In the genomic region with DNA sequence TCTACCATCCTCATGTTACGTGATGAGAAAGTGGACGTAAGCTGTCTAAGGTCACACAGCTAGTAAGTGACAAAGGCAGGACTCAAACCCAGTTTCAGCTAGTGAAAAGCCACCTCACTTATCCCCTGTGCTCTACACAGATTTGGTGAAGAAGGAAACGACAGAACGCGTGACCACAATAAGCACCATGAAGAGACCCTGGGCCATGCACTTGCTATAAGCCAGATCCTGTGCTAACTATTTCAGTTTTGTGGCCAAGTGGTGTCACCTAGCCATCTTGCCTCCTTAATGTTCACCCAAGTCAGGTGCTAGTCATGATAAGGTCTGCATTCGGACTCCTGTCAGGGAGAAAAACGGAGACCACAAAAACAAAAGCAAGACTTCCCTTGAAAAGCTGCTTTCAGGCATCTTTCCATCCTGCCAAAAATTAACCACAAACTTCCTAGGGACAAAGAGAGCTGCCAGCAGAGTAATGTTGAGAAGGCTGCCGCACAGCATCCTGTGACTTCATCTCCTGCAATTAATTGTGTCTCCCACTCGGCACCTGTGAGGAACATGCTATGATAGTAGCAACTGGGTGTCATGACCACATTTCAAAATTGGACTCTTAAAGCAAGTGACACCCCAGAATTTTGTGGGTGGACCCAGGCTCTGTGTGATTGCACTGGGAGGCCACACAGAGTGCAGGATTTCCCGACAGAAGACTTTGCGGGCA, we compare ENCODE assay signal across 18 cellular contexts. TPM values are rescaled to one million over a fixed set of nuclear protein-coding genes. Genes with fewer than 3 reads are reported as not detected.
A peak's percentile ranks its signal among the peaks of the same experiment; 100 is the strongest.
DNase-seq lines count a peak whose midpoint lies in the region; ATAC-seq and TF ChIP-seq lines count a peak whose summit lies in the region.
"Had no signal": no experiment of that assay in that cellular context is flagged by ENCODE, and none has a peak within 500 bp of the region (broad histone marks: within the 10 kb centered on the region; RNA-seq: fewer than 3 reads in every experiment).

No MANE protein-coding gene starts in this region.

- no peaks in the 10 kb centered on the region for H4K20me1 ChIP-seq in BLaER1

- H3K27me3 ChIP-seq in BLaER1: no peaks in the 10 kb centered on the region
- H3K27me3 ChIP-seq in effector memory CD4-positive, alpha-beta T cell (replicated peaks; ENCODE audit: control insufficient read depth, insufficient read depth, low read length, poor library complexity, severe bottlenecking): no peaks in the 10 kb centered on the region
- H3K27me3 ChIP-seq: cardiac muscle cell, hepatocyte, Peyer's patch had no signal

- peaks cover 12% of the 10 kb centered on the region for H3K4me1 ChIP-seq in BLaER1
- no peaks in the 10 kb centered on the region for H3K4me1 ChIP-seq in effector memory CD4-positive, alpha-beta T cell (ENCODE audit: control insufficient read depth, insufficient read depth, low read length, poor library complexity, severe bottlenecking)
- H3K4me1 ChIP-seq: Peyer's patch had no signal

- no peak for TF ChIP-seq CTCF in fibroblast of pulmonary artery (IDR thresholded peaks at IDR 0.05; ENCODE audit: low read length, missing control alignments)

- no peaks in the 10 kb centered on the region for H3K9me3 ChIP-seq in BLaER1
- H3K9me3 ChIP-seq in effector memory CD4-positive, alpha-beta T cell (ENCODE audit: control insufficient read depth, low read length): no peaks in the 10 kb centered on the region
- H3K9me3 ChIP-seq: Peyer's patch had no signal

- H3K9ac ChIP-seq in BLaER1: no peak overlapping the region

- H3K27ac ChIP-seq in BLaER1: no peak overlapping the region
- no peak overlapping the region for H3K27ac ChIP-seq in effector memory CD4-positive, alpha-beta T cell (ENCODE audit: insufficient read depth, low read length, poor library complexity, severe bottlenecking)
- H3K27ac ChIP-seq: cardiac muscle cell, hepatocyte had no signal

- intact Hi-C loops in left cardiac atrium (cut with DNase I): no loop called here

- peak overlapping the region; percentile 49 for H3K4me2 ChIP-seq in BLaER1
- H3K4me2 ChIP-seq: hepatocyte had no signal

- no peak for ATAC-seq in left cardiac atrium
- ATAC-seq: left lobe of liver had no signal

- H3K4me3 ChIP-seq in BLaER1 (no peak overlapping the region), fibroblast of pulmonary artery (replicated peaks; ENCODE audit: low read depth, low read length) (no peak overlapping the region)
- H3K4me3 ChIP-seq in effector memory CD4-positive, alpha-beta T cell (ENCODE audit: insufficient read depth, low read depth, low read length, poor library complexity, severe bottlenecking): no peak overlapping the region
- H3K4me3 ChIP-seq: cardiac muscle cell, hepatocyte, Peyer's patch had no signal

- peak; percentile 53 for DNase-seq in GM04503 (ENCODE audit: low read depth)
- DNase-seq in UCSD-AML1 (lab: John Stamatoyannopoulos, UW; ENCODE audit: unreplicated experiment): peak; percentile 62
- peak; percentile 51 for DNase-seq in fibroblast of pulmonary artery (ENCODE audit: low read depth)
- DNase-seq in effector memory CD4-positive, alpha-beta T cell: no peak
- DNase-seq in left cardiac atrium: no peak
- DNase-seq in dedifferentiated amniotic fluid mesenchymal stem cell (ENCODE audit: extremely low spot score): no peak
- DNase-seq in NCI-H2227 (lab: John Stamatoyannopoulos, UW; ENCODE audit: unreplicated experiment): no peak
- DNase-seq: activated CD4-positive, alpha-beta T cell treated with anti-CD3 and anti-CD28 coated beads, Interleukin-2, amount 50 U/mL, for 1 hour; activated effector memory CD4-positive, alpha-beta T cell treated with anti-CD3 and anti-CD28 coated beads, Interleukin-2, amount 50 U/mL, for 16 hours; naive B cell; NCI-H1436 treated with DMSO at 0.1 percent for 48 hours; NCI-H526; Peyer's patch had no signal

- no peaks in the 10 kb centered on the region for H3K36me3 ChIP-seq in BLaER1
- H3K36me3 ChIP-seq in effector memory CD4-positive, alpha-beta T cell (ENCODE audit: control insufficient read depth, insufficient read depth, low read length): no peaks in the 10 kb centered on the region
- H3K36me3 ChIP-seq: cardiac muscle cell, Peyer's patch had no signal

RNA-seq across cellular contexts. Expression of a gene that starts 8.8 kb away (rescaled TPM):
- total RNA-seq in left cardiac atrium: 10 to 100 TPM; 65.9 to 75.6 TPM

RNA-seq across cellular contexts. Expression of a gene that starts 26.9 kb away (rescaled TPM):
- total RNA-seq in left cardiac atrium: 10 to 100 TPM; 20.0 to 23.6 TPM

RNA-seq across cellular contexts. Expression of a gene that starts 35.9 kb away (rescaled TPM):
- total RNA-seq in left cardiac atrium: not detected
- total RNA-seq: cardiac muscle cell, hepatocyte, left lobe of liver, Peyer's patch, ureter had no signal

Comparison
In these comparisons a context has a peak if more than half of its experiments do, and no peak if none do; other contexts are left out.
1. DNase-seq: peak in GM04503 (single experiment), UCSD-AML1 (single experiment) and fibroblast of pulmonary artery (single experiment); none in effector memory CD4-positive, alpha-beta T cell (0 of 3), left cardiac atrium (single experiment), dedifferentiated amniotic fluid mesenchymal stem cell (single experiment) and NCI-H2227 (single experiment).